Comparison of ENCODE assay signal across 1 cellular context in genomic region chr12:29703528-29703927, GRCh38.
TF ChIP-seq lines count a peak whose summit lies in the region.

No MANE protein-coding gene starts in this region.

TF ChIP-seq in WTC11, 78 proteins besides CTCF, POLR2A, EP300 and RAD21 (continued from another document):
- TF ChIP-seq, protein P1, sequence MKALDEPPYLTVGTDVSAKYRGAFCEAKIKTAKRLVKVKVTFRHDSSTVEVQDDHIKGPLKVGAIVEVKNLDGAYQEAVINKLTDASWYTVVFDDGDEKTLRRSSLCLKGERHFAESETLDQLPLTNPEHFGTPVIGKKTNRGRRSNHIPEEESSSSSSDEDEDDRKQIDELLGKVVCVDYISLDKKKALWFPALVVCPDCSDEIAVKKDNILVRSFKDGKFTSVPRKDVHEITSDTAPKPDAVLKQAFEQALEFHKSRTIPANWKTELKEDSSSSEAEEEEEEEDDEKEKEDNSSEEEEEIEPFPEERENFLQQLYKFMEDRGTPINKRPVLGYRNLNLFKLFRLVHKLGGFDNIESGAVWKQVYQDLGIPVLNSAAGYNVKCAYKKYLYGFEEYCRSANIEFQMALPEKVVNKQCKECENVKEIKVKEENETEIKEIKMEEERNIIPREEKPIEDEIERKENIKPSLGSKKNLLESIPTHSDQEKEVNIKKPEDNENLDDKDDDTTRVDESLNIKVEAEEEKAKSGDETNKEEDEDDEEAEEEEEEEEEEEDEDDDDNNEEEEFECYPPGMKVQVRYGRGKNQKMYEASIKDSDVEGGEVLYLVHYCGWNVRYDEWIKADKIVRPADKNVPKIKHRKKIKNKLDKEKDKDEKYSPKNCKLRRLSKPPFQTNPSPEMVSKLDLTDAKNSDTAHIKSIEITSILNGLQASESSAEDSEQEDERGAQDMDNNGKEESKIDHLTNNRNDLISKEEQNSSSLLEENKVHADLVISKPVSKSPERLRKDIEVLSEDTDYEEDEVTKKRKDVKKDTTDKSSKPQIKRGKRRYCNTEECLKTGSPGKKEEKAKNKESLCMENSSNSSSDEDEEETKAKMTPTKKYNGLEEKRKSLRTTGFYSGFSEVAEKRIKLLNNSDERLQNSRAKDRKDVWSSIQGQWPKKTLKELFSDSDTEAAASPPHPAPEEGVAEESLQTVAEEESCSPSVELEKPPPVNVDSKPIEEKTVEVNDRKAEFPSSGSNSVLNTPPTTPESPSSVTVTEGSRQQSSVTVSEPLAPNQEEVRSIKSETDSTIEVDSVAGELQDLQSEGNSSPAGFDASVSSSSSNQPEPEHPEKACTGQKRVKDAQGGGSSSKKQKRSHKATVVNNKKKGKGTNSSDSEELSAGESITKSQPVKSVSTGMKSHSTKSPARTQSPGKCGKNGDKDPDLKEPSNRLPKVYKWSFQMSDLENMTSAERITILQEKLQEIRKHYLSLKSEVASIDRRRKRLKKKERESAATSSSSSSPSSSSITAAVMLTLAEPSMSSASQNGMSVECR (CRISPR knock-in tag; IDR thresholded peaks at IDR 0.05; ENCODE audit: borderline replicate concordance): no peak
- TF ChIP-seq CBFB (CRISPR knock-in tag; IDR thresholded peaks at IDR 0.05; ENCODE audit: low read depth) (no peak), PRRX2 (CRISPR knock-in tag; IDR thresholded peaks at IDR 0.05) (no peak), USF1 (CRISPR knock-in tag; IDR thresholded peaks at IDR 0.05) (no peak), ZNF263 (CRISPR knock-in tag; IDR thresholded peaks at IDR 0.05; ENCODE audit: low read depth) (no peak), KAT7 (CRISPR knock-in tag; IDR thresholded peaks at IDR 0.05; ENCODE audit: borderline replicate concordance) (no peak)
- TF ChIP-seq, protein P2, sequence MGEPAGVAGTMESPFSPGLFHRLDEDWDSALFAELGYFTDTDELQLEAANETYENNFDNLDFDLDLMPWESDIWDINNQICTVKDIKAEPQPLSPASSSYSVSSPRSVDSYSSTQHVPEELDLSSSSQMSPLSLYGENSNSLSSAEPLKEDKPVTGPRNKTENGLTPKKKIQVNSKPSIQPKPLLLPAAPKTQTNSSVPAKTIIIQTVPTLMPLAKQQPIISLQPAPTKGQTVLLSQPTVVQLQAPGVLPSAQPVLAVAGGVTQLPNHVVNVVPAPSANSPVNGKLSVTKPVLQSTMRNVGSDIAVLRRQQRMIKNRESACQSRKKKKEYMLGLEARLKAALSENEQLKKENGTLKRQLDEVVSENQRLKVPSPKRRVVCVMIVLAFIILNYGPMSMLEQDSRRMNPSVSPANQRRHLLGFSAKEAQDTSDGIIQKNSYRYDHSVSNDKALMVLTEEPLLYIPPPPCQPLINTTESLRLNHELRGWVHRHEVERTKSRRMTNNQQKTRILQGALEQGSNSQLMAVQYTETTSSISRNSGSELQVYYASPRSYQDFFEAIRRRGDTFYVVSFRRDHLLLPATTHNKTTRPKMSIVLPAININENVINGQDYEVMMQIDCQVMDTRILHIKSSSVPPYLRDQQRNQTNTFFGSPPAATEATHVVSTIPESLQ (CRISPR knock-in tag; IDR thresholded peaks at IDR 0.05): no peak
